2 cellular contexts compared by ENCODE assay signal in genomic region chr2:128441341-128442052, GRCh38.
TF ChIP-seq lines count a peak whose summit lies in the region.

No MANE protein-coding gene starts in this region.

TF ChIP-seq in GM23338, 12 proteins besides CTCF, POLR2A, EP300 and RAD21 (continued from another document):
- TF ChIP-seq ZNF462 (CRISPR knock-in tag; IDR thresholded peaks at IDR 0.05): no peak
- no peak for TF ChIP-seq NANOG (IDR thresholded peaks at IDR 0.05; ENCODE audit: borderline replicate concordance)
- TF ChIP-seq ZNF331 (CRISPR knock-in tag; IDR thresholded peaks at IDR 0.05; ENCODE audit: low read depth): no peak
- no peak for TF ChIP-seq STAT1 (IDR thresholded peaks at IDR 0.05; ENCODE audit: unreplicated experiment)
- TF ChIP-seq EZH2 (IDR thresholded peaks at IDR 0.05; ENCODE audit: low read depth, unreplicated experiment): no peak
- no peak for TF ChIP-seq ETS1 (IDR thresholded peaks at IDR 0.05)

TF ChIP-seq in SK-N-SH treated with all-trans-retinoic acid at 6 μM for 48 hours, 23 proteins besides CTCF, POLR2A, EP300 and RAD21 (continued from another document):
- TF ChIP-seq ZNF565 (CRISPR knock-in tag; conservative IDR thresholded peaks at IDR 0.05; ENCODE audit: low read depth) (no peak), ISL1 (CRISPR knock-in tag; IDR thresholded peaks at IDR 0.05) (no peak), BACH2 (CRISPR knock-in tag; IDR thresholded peaks at IDR 0.05; ENCODE audit: borderline replicate concordance) (no peak), ARNTL (CRISPR knock-in tag; IDR thresholded peaks at IDR 0.05; ENCODE audit: borderline replicate concordance, low read depth) (no peak), ESRRG (CRISPR knock-in tag; IDR thresholded peaks at IDR 0.05) (no peak), ZNF70 (CRISPR knock-in tag; IDR thresholded peaks at IDR 0.05) (no peak), ZC3H10 (CRISPR knock-in tag; IDR thresholded peaks at IDR 0.05) (no peak)
